ENCODE assay signal across 18 cellular contexts in the genomic region with DNA sequence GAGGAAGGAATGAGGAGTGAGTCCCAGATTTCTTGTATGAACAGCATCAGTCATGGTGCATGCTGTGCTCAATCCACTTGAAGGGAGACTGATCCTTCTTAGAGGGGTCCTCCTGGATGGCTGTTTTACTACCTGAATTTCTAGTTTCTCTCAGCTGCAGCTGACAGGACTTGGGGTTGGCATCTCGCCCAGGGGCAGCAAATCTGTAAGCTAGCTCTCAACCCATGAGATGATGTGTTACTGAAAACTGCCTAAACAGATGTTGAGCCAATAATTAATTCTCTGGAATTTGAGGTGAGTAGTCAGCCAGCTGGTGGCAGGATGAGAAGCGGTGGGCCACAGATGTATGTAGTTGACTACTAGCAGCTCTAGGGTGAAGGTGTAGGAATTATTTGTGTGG. TPM values are rescaled to one million over a fixed set of nuclear protein-coding genes. Genes with fewer than 3 reads are reported as not detected.
DNase-seq lines count a peak whose midpoint lies in the region; ATAC-seq and TF ChIP-seq lines count a peak whose summit lies in the region.
"Had no signal": no experiment of that assay in that cellular context is flagged by ENCODE, and none has a peak within 500 bp of the region (broad histone marks: within the 10 kb centered on the region; RNA-seq: fewer than 3 reads in every experiment).

No MANE protein-coding gene starts in this region.

- no peak overlapping the region for H3K4me3 Mint-ChIP-seq in stimulated activated naive B cell treated with anti-CD40 and anti-IgM and Interleukin-4, amounts not matched to agents 10 μg/mL and 1 μg/mL and 100 μg/mL, for 72 hours
- H3K4me3 Mint-ChIP-seq: CD8-positive, alpha-beta T cell; mesothelial cell of epicardium had no signal

- H3K9ac ChIP-seq in Karpas-422 (ENCODE audit: low read length) = no peak overlapping the region

- peak; percentile 10 for DNase-seq in NCI-H345 (lab: John Stamatoyannopoulos, UW)
- no peak for DNase-seq in NCI-H345 treated with DMSO at 0.1 percent for 48 hours (lab: John Stamatoyannopoulos, UW; ENCODE audit: unreplicated experiment)
- DNase-seq in NCI-H2171 treated with DMSO at 0.1 percent for 48 hours (lab: John Stamatoyannopoulos, UW) = peak; percentile 91
- DNase-seq in fibroblast of mammary gland (ENCODE audit: low read depth) = peak; percentile 35
- DNase-seq in stimulated activated naive B cell treated with anti-CD40 and anti-IgM and Interleukin-4, amounts not matched to agents 10 μg/mL and 1 μg/mL and 100 μg/mL, for 72 hours = no peak
- no peak for DNase-seq in Karpas-422
- no peak for DNase-seq in A673 (ENCODE audit: low spot score)
- no peak for DNase-seq in PC-9
- DNase-seq: 8988T; activated CD8-positive, alpha-beta memory T cell treated with anti-CD3 and anti-CD28 coated beads for 24 hours; amygdala; CD8-positive, alpha-beta T cell; kidney; NCI-H748 treated with DMSO at 0.1 percent for 48 hours; stimulated activated CD4-positive, alpha-beta T cell treated with anti-CD3 and anti-CD28 coated beads, Interleukin-4, amount 100 ng/mL, for 4 hours; WERI-Rb-1 had no signal

- H3K9me2 ChIP-seq in Karpas-422 (replicated peaks; ENCODE audit: insufficient read depth, low read length) = no peaks in the 10 kb centered on the region
- no peaks in the 10 kb centered on the region for H3K9me2 ChIP-seq in PC-9 (ENCODE audit: insufficient read depth)

- H3K27ac ChIP-seq in Karpas-422 (ENCODE audit: low read length) = no peak overlapping the region
- H3K27ac ChIP-seq in A673 (ENCODE audit: low read depth, low read length, poor library complexity, severe bottlenecking) = no peak overlapping the region
- no peak overlapping the region for H3K27ac ChIP-seq in PC-9
- H3K27ac ChIP-seq: tibial nerve, WERI-Rb-1 had no signal

- intact Hi-C loops in A673 (cut with micrococcal nuclease; ENCODE audit: unreplicated experiment) = no loop called here
- intact Hi-C loops in PC-9 (cut with micrococcal nuclease; ENCODE audit: unreplicated experiment) = no loop called here

- peak overlapping the region; percentile 65 for H3K27ac Mint-ChIP-seq in stimulated activated naive B cell treated with anti-CD40 and anti-IgM and Interleukin-4, amounts not matched to agents 10 μg/mL and 1 μg/mL and 100 μg/mL, for 72 hours
- H3K27ac Mint-ChIP-seq: CD8-positive, alpha-beta T cell; mesothelial cell of epicardium had no signal

- H3K4me3 ChIP-seq in fibroblast of mammary gland (ENCODE audit: control insufficient read depth, low read depth, low read length) (no peak overlapping the region), Karpas-422 (ENCODE audit: low read length) (no peak overlapping the region), A673 (ENCODE audit: low read depth, low read length, poor library complexity, severe bottlenecking) (no peak overlapping the region), PC-9 (no peak overlapping the region)
- H3K4me3 ChIP-seq: tibial nerve had no signal

- no peaks in the 10 kb centered on the region for H3K9me3 ChIP-seq in Karpas-422 (ENCODE audit: low read length)
- H3K9me3 ChIP-seq in A673 (ENCODE audit: low read depth, low read length, poor library complexity, severe bottlenecking) = no peaks in the 10 kb centered on the region
- no peaks in the 10 kb centered on the region for H3K9me3 ChIP-seq in PC-9 (ENCODE audit: insufficient read depth, low read depth)
- H3K9me3 ChIP-seq: tibial nerve had no signal

- H4K20me1 ChIP-seq in Karpas-422 (ENCODE audit: insufficient read depth, low read depth, low read length) (peaks cover 13% of the 10 kb centered on the region), PC-9 (ENCODE audit: insufficient read depth) (peaks cover 49% of the 10 kb centered on the region)

- H3K79me2 ChIP-seq in Karpas-422 (ENCODE audit: low read length) = peaks cover 99% of the 10 kb centered on the region
- peaks cover 96% of the 10 kb centered on the region for H3K79me2 ChIP-seq in PC-9 (ENCODE audit: low read depth)

- POLR2A ChIA-PET in A673 (lab: Charles Lee; ENCODE audit: low non-redundant PET) = no interaction called here
- POLR2A ChIA-PET in PC-9 (lab: Charles Lee; ENCODE audit: unreplicated experiment) = interaction anchor here (0.7 kb wide), 1 partner anchor 316 kb away, joined by 3 read pairs; no protein-coding TSS in a partner anchor

- H2AFZ ChIP-seq in Karpas-422 (ENCODE audit: low read length) (no peak overlapping the region), PC-9 (no peak overlapping the region)

- H3K36me3 Mint-ChIP-seq in stimulated activated naive B cell treated with anti-CD40 and anti-IgM and Interleukin-4, amounts not matched to agents 10 μg/mL and 1 μg/mL and 100 μg/mL, for 72 hours = peaks cover 25 to 46% of the 10 kb centered on the region in 2 donors

- H3K27me3 ChIP-seq in Karpas-422 (ENCODE audit: low read length) = no peaks in the 10 kb centered on the region
- H3K27me3 ChIP-seq in A673 (replicated peaks; ENCODE audit: insufficient read depth, low read depth, low read length, poor library complexity) = no peaks in the 10 kb centered on the region
- no peaks in the 10 kb centered on the region for H3K27me3 ChIP-seq in PC-9 (ENCODE audit: insufficient read depth, low read depth)
- H3K27me3 ChIP-seq: tibial nerve had no signal

- no peak for TF ChIP-seq CTCF in fibroblast of mammary gland (conservative IDR thresholded peaks at IDR 0.05; ENCODE audit: control insufficient read depth, insufficient read depth, low read depth, low read length)
- no peak for TF ChIP-seq CTCF in A673 (conservative IDR thresholded peaks at IDR 0.05; ENCODE audit: low read depth, low read length)
- TF ChIP-seq CTCF in PC-9 (conservative IDR thresholded peaks at IDR 0.05) = no peak

- peaks cover 43 to 63% of the 10 kb centered on the region in 2 donors for H3K4me1 Mint-ChIP-seq in stimulated activated naive B cell treated with anti-CD40 and anti-IgM and Interleukin-4, amounts not matched to agents 10 μg/mL and 1 μg/mL and 100 μg/mL, for 72 hours

- peaks cover 3% of the 10 kb centered on the region in 2 donors for H3K9me3 Mint-ChIP-seq in stimulated activated naive B cell treated with anti-CD40 and anti-IgM and Interleukin-4, amounts not matched to agents 10 μg/mL and 1 μg/mL and 100 μg/mL, for 72 hours

- H3K4me2 ChIP-seq in Karpas-422 (ENCODE audit: low read depth, low read length, poor library complexity, severe bottlenecking) = no peak overlapping the region
- H3K4me2 ChIP-seq in PC-9 = no peak overlapping the region

- peaks cover 14% of the 10 kb centered on the region; the same call in 1 of the 2 replicates for H3K36me3 ChIP-seq in Karpas-422 (ENCODE audit: insufficient read depth, low read length)
- peaks cover 13% of the 10 kb centered on the region for H3K36me3 ChIP-seq in A673 (ENCODE audit: insufficient read depth, low read length, poor library complexity, severe bottlenecking)
- peaks cover 12% of the 10 kb centered on the region for H3K36me3 ChIP-seq in PC-9 (ENCODE audit: low read depth)

- BruUV-seq in A673 (replicated peaks; lab: Mats Ljungman, UMichigan) (no TSS peak), PC-9 (replicated peaks; lab: Mats Ljungman, UMichigan) (no TSS peak)

- no peaks in the 10 kb centered on the region; the same call in 1 of the 2 replicates for H3F3A ChIP-seq in PC-9 (ENCODE audit: insufficient read depth, low read depth)

- ATAC-seq in stimulated activated naive B cell treated with anti-CD40 and anti-IgM and Interleukin-4, amounts not matched to agents 10 μg/mL and 1 μg/mL and 100 μg/mL, for 72 hours (replicated peaks) = peak in 1 of 2 donors; percentile 23
- ATAC-seq: CD8-positive, alpha-beta T cell had no signal

- no peaks in the 10 kb centered on the region for H3K27me3 Mint-ChIP-seq in stimulated activated naive B cell treated with anti-CD40 and anti-IgM and Interleukin-4, amounts not matched to agents 10 μg/mL and 1 μg/mL and 100 μg/mL, for 72 hours

- CTCF ChIA-PET in A673 (lab: Charles Lee) = no interaction called here
- CTCF ChIA-PET in PC-9 (lab: Charles Lee) = no interaction called here

- peaks cover 19% of the 10 kb centered on the region for H3K4me1 ChIP-seq in Karpas-422 (ENCODE audit: low read length)
- peaks cover 18% of the 10 kb centered on the region for H3K4me1 ChIP-seq in A673 (ENCODE audit: insufficient read depth, low read length, poor library complexity, severe bottlenecking)
- H3K4me1 ChIP-seq in PC-9 (replicated peaks; ENCODE audit: insufficient read depth) = 0 out of 2 replicates have a peak, but pooled peaks cover 7% of the 10 kb centered on the region

RNA-seq across cellular contexts. Expression of a gene that starts 19.6 kb away (rescaled TPM):
- total RNA-seq in Karpas-422 (2014; rRNA removed; shearing (Covaris generic); ENCODE audit: low replicate concordance) = 30.7 and 42.0 TPM in 2 replicates
- total RNA-seq in A673 (2021) = 99.5 and 103 TPM in 2 replicates
- total RNA-seq in PC-9 (2021) = 32.3 and 39.9 TPM in 2 replicates

Comparison
In these comparisons a context has a peak if more than half of its experiments do, and no peak if none do; other contexts are left out.
1. DNase-seq: peak in NCI-H345 (single experiment), NCI-H2171 treated with DMSO at 0.1 percent for 48 hours (single experiment) and fibroblast of mammary gland (single experiment); none in NCI-H345 treated with DMSO at 0.1 percent for 48 hours (single experiment), stimulated activated naive B cell treated with anti-CD40 and anti-IgM and Interleukin-4, amounts not matched to agents 10 μg/mL and 1 μg/mL and 100 μg/mL, for 72 hours (single experiment), Karpas-422 (single experiment), A673 (single experiment) and PC-9 (0 of 2).